Comparison of ENCODE assay signal across 11 cellular contexts in genomic region chr12:19846561-19846960, GRCh38.
DNase-seq lines count a peak whose midpoint lies in the region; ATAC-seq, FAIRE-seq and TF ChIP-seq lines count a peak whose summit lies in the region.
"Had no signal": no experiment of that assay in that cellular context is flagged by ENCODE, and none has a peak within 500 bp of the region (broad histone marks: within the 10 kb centered on the region; RNA-seq: fewer than 3 reads in every experiment).

No MANE protein-coding gene starts in this region.

- intact Hi-C loops in esophagus squamous epithelium (cut with DNase I) = no loop called here

- ATAC-seq in GM18505 (IDR thresholded peaks at IDR 0.05; ENCODE audit: unreplicated experiment) (no peak), GM21528 (IDR thresholded peaks at IDR 0.05; ENCODE audit: low FRiP score, unreplicated experiment) (no peak)
- ATAC-seq: gastrocnemius medialis had no signal

- WGBS in esophagus squamous epithelium, 2 donors = 14 to 41% methylated on average over 3 of the region's 3 CpGs

- no peak for TF ChIP-seq POLR2A in esophagus squamous epithelium (IDR thresholded peaks at IDR 0.05)
- TF ChIP-seq POLR2A in GM18505 (IDR thresholded peaks at IDR 0.05; ENCODE audit: borderline replicate concordance, extremely low read depth, insufficient read depth, insufficient read length) = no peak

- peak; percentile 91 for FAIRE-seq in RCC 7860 (lab: Jason Lieb, UNC)
- FAIRE-seq: D721Med, GM12891 had no signal

- H3K4me3 ChIP-seq in esophagus squamous epithelium = no peak overlapping the region
- H3K4me3 ChIP-seq: gastrocnemius medialis had no signal

- no peak for TF ChIP-seq CTCF in esophagus squamous epithelium (IDR thresholded peaks at IDR 0.05)

- H3K4me1 ChIP-seq in esophagus squamous epithelium = peaks cover 0 to 29% (median 7%) of the 10 kb centered on the region in 3 donors
- H3K4me1 ChIP-seq: gastrocnemius medialis had no signal

- peak overlapping the region in 3 of 4 donors; percentile 48 to 77 (median 52) for H3K27ac ChIP-seq in esophagus squamous epithelium
- H3K27ac ChIP-seq: gastrocnemius medialis had no signal

- H3K27me3 ChIP-seq in esophagus squamous epithelium = no peaks in the 10 kb centered on the region
- H3K27me3 ChIP-seq: gastrocnemius medialis had no signal

- no peaks in the 10 kb centered on the region for H3K9me3 ChIP-seq in esophagus squamous epithelium
- H3K9me3 ChIP-seq: gastrocnemius medialis had no signal

- DNase-seq in HPDE6-E6E7 (ENCODE audit: extremely low spot score) (peak; percentile 7), RCC 7860 (ENCODE audit: low spot score) (peak; percentile 64), esophagus squamous epithelium (lab: John Stamatoyannopoulos, UW) (no peak), renal cortical epithelial cell (ENCODE audit: low read depth) (peak; percentile 67), NCI-H526 treated with DMSO at 0.1 percent for 48 hours (lab: John Stamatoyannopoulos, UW) (no peak)
- DNase-seq: activated T-cell treated with anti-CD3 and anti-CD28 coated beads for 4 hours, gastrocnemius medialis had no signal

- no peaks in the 10 kb centered on the region for H3K36me3 ChIP-seq in esophagus squamous epithelium
- H3K36me3 ChIP-seq: gastrocnemius medialis had no signal

Comparison
In these comparisons a context has a peak if more than half of its experiments do, and no peak if none do; other contexts are left out.
1. DNase-seq: peak in HPDE6-E6E7 (single experiment), RCC 7860 (single experiment) and renal cortical epithelial cell (single experiment); none in esophagus squamous epithelium (single experiment) and NCI-H526 treated with DMSO at 0.1 percent for 48 hours (single experiment).